ENCODE assay signal across 36 cellular contexts in genomic region chr5:144979516-144980264, GRCh38.
"Had no signal": no experiment of that assay in that cellular context is flagged by ENCODE, and none has a peak within 500 bp of the region (broad histone marks: within the 10 kb centered on the region; RNA-seq: fewer than 3 reads in every experiment).

No MANE protein-coding gene starts in this region.

- H3K27ac Mint-ChIP-seq: activated CD4-positive, alpha-beta T cell treated with anti-CD3 and anti-CD28 coated beads for 36 hours; activated CD4-positive, alpha-beta T cell treated with anti-CD3 and anti-CD28 coated beads, Interleukin-2, amount 10 ng/mL, durations not matched to agents 7 days and 5 days; activated CD8-positive, alpha-beta memory T cell treated with anti-CD3 and anti-CD28 coated beads, Interleukin-2, amount 10 ng/mL, durations not matched to agents 7 days and 5 days; activated naive CD4-positive, alpha-beta T cell treated with anti-CD3 and anti-CD28 coated beads, Interleukin-2, amount 10 ng/mL, durations not matched to agents 7 days and 5 days; activated naive CD8-positive, alpha-beta T cell treated with anti-CD3 and anti-CD28 coated beads for 36 hours; T-helper 1 cell treated with Interleukin-12 subunit alpha and Interleukin-12 subunit beta and Interleukin-4 antibody, amounts not matched to agents 30 μg/mL and 1 μg/mL, for 36 hours; T-helper 2 cell treated with Interferon-gamma antibody and Interleukin-4, amounts not matched to agents 5 μg/mL and 100 μg/mL, for 36 hours; WTC11 had no signal

- H3K4me1 Mint-ChIP-seq: activated CD4-positive, alpha-beta T cell treated with anti-CD3 and anti-CD28 coated beads for 36 hours; activated CD4-positive, alpha-beta T cell treated with anti-CD3 and anti-CD28 coated beads, Interleukin-2, amount 10 ng/mL, durations not matched to agents 7 days and 5 days; activated CD8-positive, alpha-beta memory T cell treated with anti-CD3 and anti-CD28 coated beads, Interleukin-2, amount 10 ng/mL, durations not matched to agents 7 days and 5 days; activated naive CD4-positive, alpha-beta T cell treated with anti-CD3 and anti-CD28 coated beads, Interleukin-2, amount 10 ng/mL, durations not matched to agents 7 days and 5 days; activated naive CD8-positive, alpha-beta T cell treated with anti-CD3 and anti-CD28 coated beads for 36 hours; WTC11 had no signal

- H3K27me3 Mint-ChIP-seq: activated CD4-positive, alpha-beta T cell treated with anti-CD3 and anti-CD28 coated beads for 36 hours; activated CD4-positive, alpha-beta T cell treated with anti-CD3 and anti-CD28 coated beads, Interleukin-2, amount 10 ng/mL, durations not matched to agents 7 days and 5 days; activated CD8-positive, alpha-beta memory T cell treated with anti-CD3 and anti-CD28 coated beads, Interleukin-2, amount 10 ng/mL, durations not matched to agents 7 days and 5 days; activated naive CD4-positive, alpha-beta T cell treated with anti-CD3 and anti-CD28 coated beads, Interleukin-2, amount 10 ng/mL, durations not matched to agents 7 days and 5 days; activated naive CD8-positive, alpha-beta T cell treated with anti-CD3 and anti-CD28 coated beads for 36 hours had no signal

- H3K4me3 Mint-ChIP-seq: activated CD4-positive, alpha-beta T cell treated with anti-CD3 and anti-CD28 coated beads for 36 hours; activated CD4-positive, alpha-beta T cell treated with anti-CD3 and anti-CD28 coated beads, Interleukin-2, amount 10 ng/mL, durations not matched to agents 7 days and 5 days; activated CD8-positive, alpha-beta memory T cell treated with anti-CD3 and anti-CD28 coated beads, Interleukin-2, amount 10 ng/mL, durations not matched to agents 7 days and 5 days; activated naive CD4-positive, alpha-beta T cell treated with anti-CD3 and anti-CD28 coated beads, Interleukin-2, amount 10 ng/mL, durations not matched to agents 7 days and 5 days; activated naive CD8-positive, alpha-beta T cell treated with anti-CD3 and anti-CD28 coated beads for 36 hours; T-helper 1 cell treated with Interleukin-12 subunit alpha and Interleukin-12 subunit beta and Interleukin-4 antibody, amounts not matched to agents 30 μg/mL and 1 μg/mL, for 36 hours; T-helper 2 cell treated with Interferon-gamma antibody and Interleukin-4, amounts not matched to agents 5 μg/mL and 100 μg/mL, for 36 hours; WTC11 had no signal

- H3K36me3 ChIP-seq: brain microvascular endothelial cell, Peyer's patch, SJSA1 had no signal

- H3K27ac ChIP-seq: brain microvascular endothelial cell, Peyer's patch, SJSA1 had no signal

- FAIRE-seq: TTC549 had no signal

- H3K9me2 ChIP-seq: SK-N-SH had no signal

- ATAC-seq: activated CD4-positive, alpha-beta T cell treated with anti-CD3 and anti-CD28 coated beads for 36 hours; activated CD4-positive, CD25-positive, alpha-beta regulatory T cell treated with anti-CD3 and anti-CD28 coated beads, Interleukin-2, amount 50 U/mL, for 24 hours; activated CD8-positive, alpha-beta memory T cell treated with anti-CD3 and anti-CD28 coated beads, Interleukin-2, amount 10 ng/mL, durations not matched to agents 7 days and 5 days; PC-3; WTC11 had no signal

- H3K36me3 Mint-ChIP-seq: activated CD8-positive, alpha-beta memory T cell treated with anti-CD3 and anti-CD28 coated beads, Interleukin-2, amount 10 ng/mL, durations not matched to agents 7 days and 5 days; activated naive CD4-positive, alpha-beta T cell treated with anti-CD3 and anti-CD28 coated beads, Interleukin-2, amount 10 ng/mL, durations not matched to agents 7 days and 5 days had no signal

- H3K4me3 ChIP-seq: Peyer's patch, SJSA1 had no signal

- H3K4me1 ChIP-seq: Peyer's patch, SJSA1 had no signal

- H3K27me3 ChIP-seq: brain microvascular endothelial cell, Peyer's patch, SJSA1 had no signal

- H3K4me2 ChIP-seq: SK-N-SH had no signal

- H3K9me3 ChIP-seq: Peyer's patch, SJSA1, SK-N-SH had no signal

- H3K9me3 Mint-ChIP-seq: activated CD4-positive, alpha-beta T cell treated with anti-CD3 and anti-CD28 coated beads, Interleukin-2, amount 10 ng/mL, durations not matched to agents 7 days and 5 days; T-helper 1 cell treated with Interleukin-12 subunit alpha and Interleukin-12 subunit beta and Interleukin-4 antibody, amounts not matched to agents 30 μg/mL and 1 μg/mL, for 36 hours had no signal

- DNase-seq: activated CD4-positive, alpha-beta T cell treated with anti-CD3 and anti-CD28 coated beads for 36 hours; activated CD4-positive, alpha-beta T cell treated with anti-CD3 and anti-CD28 coated beads, Interleukin-2, amount 10 ng/mL, durations not matched to agents 7 days and 5 days; activated CD4-positive, alpha-beta T cell treated with anti-CD3 and anti-CD28 coated beads, Interleukin-2, amount 50 U/mL, for 48 hours; activated CD8-positive, alpha-beta memory T cell treated with anti-CD3 and anti-CD28 coated beads, Interleukin-2, amount 10 ng/mL, durations not matched to agents 7 days and 5 days; activated CD8-positive, alpha-beta memory T cell treated with anti-CD3 and anti-CD28 coated beads, Interleukin-2, amount 50 U/mL, for 48 hours; activated effector memory CD4-positive, alpha-beta T cell treated with Interleukin-2 at 50 U/mL for 16 hours; activated naive CD4-positive, alpha-beta T cell treated with anti-CD3 and anti-CD28 coated beads, Interleukin-2, amount 10 ng/mL, durations not matched to agents 7 days and 5 days; activated naive CD8-positive, alpha-beta T cell treated with anti-CD3 and anti-CD28 coated beads for 36 hours; activated T-cell treated with anti-CD3 and anti-CD28 coated beads, Interleukin-2, amount 50 U/mL, for 48 hours; amniotic stem cell; aorta; brain microvascular endothelial cell; central memory CD4-positive, alpha-beta T cell; Kasumi-1; MM.1S; MV-4-11; NCI-H1092; NCI-H1436 treated with DMSO at 0.1 percent for 48 hours; NCI-H187; NCI-H2029 treated with DMSO at 0.1 percent for 48 hours; NCI-H2107; NCI-H226; NCI-H446 treated with DMSO at 0.1 percent for 48 hours; NCI-H524; NK-92 treated with Interleukin-12 subunit alpha and Interleukin-12 subunit beta, amount 100 ng/mL, for 24 hours; PC-3; Peyer's patch; RPMI8226; SHP77 treated with DMSO at 0.1 percent for 48 hours; SK-N-SH had no signal

- H3K9ac ChIP-seq: SK-N-SH had no signal
